ENCODE assay signal across 8 cellular contexts in genomic region chr1:220879090-220879508, GRCh38. TPM values are rescaled to one million over a fixed set of nuclear protein-coding genes. Genes with fewer than 3 reads are reported as not detected.
DNase-seq lines count a peak whose midpoint lies in the region; ATAC-seq, FAIRE-seq and TF ChIP-seq lines count a peak whose summit lies in the region.

A gene with protein sequence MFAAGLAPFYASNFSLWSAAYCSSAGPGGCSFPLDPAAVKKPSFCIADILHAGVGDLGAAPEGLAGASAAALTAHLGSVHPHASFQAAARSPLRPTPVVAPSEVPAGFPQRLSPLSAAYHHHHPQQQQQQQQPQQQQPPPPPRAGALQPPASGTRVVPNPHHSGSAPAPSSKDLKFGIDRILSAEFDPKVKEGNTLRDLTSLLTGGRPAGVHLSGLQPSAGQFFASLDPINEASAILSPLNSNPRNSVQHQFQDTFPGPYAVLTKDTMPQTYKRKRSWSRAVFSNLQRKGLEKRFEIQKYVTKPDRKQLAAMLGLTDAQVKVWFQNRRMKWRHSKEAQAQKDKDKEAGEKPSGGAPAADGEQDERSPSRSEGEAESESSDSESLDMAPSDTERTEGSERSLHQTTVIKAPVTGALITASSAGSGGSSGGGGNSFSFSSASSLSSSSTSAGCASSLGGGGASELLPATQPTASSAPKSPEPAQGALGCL (plus strand): TSS chr1:220879443. CDS start chr1:220879858, 415 bp downstream.

- H4K8ac ChIP-seq in neuronal stem cell (ENCODE audit: low read depth, low read length) = no peak within 1 kb of the TSS

- no peaks in the 10 kb centered on the region for H3K36me3 Mint-ChIP-seq in activated naive CD8-positive, alpha-beta T cell treated with anti-CD3 and anti-CD28 coated beads, Interleukin-2, amount 50 U/mL, for 24 hours (ENCODE audit: low read depth)

- H2BK5ac ChIP-seq in neuronal stem cell (ENCODE audit: low read length) = no peak within 1 kb of the TSS

- TF ChIP-seq CTCF in A673 (conservative IDR thresholded peaks at IDR 0.05; ENCODE audit: low read depth, low read length) = no peak

- ATAC-seq in HG02759 (IDR thresholded peaks at IDR 0.05; ENCODE audit: unreplicated experiment) = peak; percentile 66
- peak; percentile 53 for ATAC-seq in activated naive CD8-positive, alpha-beta T cell treated with anti-CD3 and anti-CD28 coated beads, Interleukin-2, amount 50 U/mL, for 24 hours

- peak within 1 kb of the TSS; percentile 94 for H3K4me2 ChIP-seq in neuronal stem cell (ENCODE audit: insufficient read depth, low read length, poor library complexity, severe bottlenecking)

- peak within 1 kb of the TSS; percentile 80 for H3K23ac ChIP-seq in neuronal stem cell (ENCODE audit: low read depth, low read length, poor library complexity)

- H3K9ac ChIP-seq in neuronal stem cell (ENCODE audit: low read depth, low read length, poor library complexity) = peak within 1 kb of the TSS; percentile 74

- no peak for FAIRE-seq in GM12891 (lab: Jason Lieb, UNC)

- intact Hi-C loops in A673 (cut with micrococcal nuclease; ENCODE audit: unreplicated experiment) = loop anchor here (5.0 kb wide), 1 partner anchor 1578 kb away; no protein-coding TSS in a partner anchor
- intact Hi-C loops in head of caudate nucleus (cut with DNase I) = loop anchor here (5.0 kb wide), 1 partner anchor 558 kb away; no protein-coding TSS in a partner anchor

- H3K14ac ChIP-seq in neuronal stem cell (ENCODE audit: low read length) = no peak within 1 kb of the TSS

- no peak within 1 kb of the TSS for H2BK15ac ChIP-seq in neuronal stem cell (ENCODE audit: low read length)

- no peak within 1 kb of the TSS for H2BK120ac ChIP-seq in neuronal stem cell (ENCODE audit: low read depth, low read length)

- peak within 1 kb of the TSS; percentile 52 for H3K4me3 ChIP-seq in A673 (ENCODE audit: low read depth, low read length, poor library complexity, severe bottlenecking)
- H3K4me3 ChIP-seq in neuronal stem cell (ENCODE audit: low read length in 2 of 2) = peak within 1 kb of the TSS; percentile 40 to 71

- peaks cover 34% of the 10 kb centered on the region for H3K4me1 Mint-ChIP-seq in activated naive CD8-positive, alpha-beta T cell treated with anti-CD3 and anti-CD28 coated beads, Interleukin-2, amount 50 U/mL, for 24 hours

- H3K27me3 ChIP-seq in A673 (replicated peaks; ENCODE audit: insufficient read depth, low read depth, low read length, poor library complexity) (peaks cover 87% of the 10 kb centered on the region), neuronal stem cell (ENCODE audit: control insufficient read depth in 3 of 3, insufficient read depth in 3 of 3, low read depth in 1 of 3, low read length in 3 of 3) (peaks cover 60 to 99% (median 94%) of the 10 kb centered on the region in 3 experiments)

- no TSS peak for BruUV-seq in A673 (replicated peaks; lab: Mats Ljungman, UMichigan)

- peak within 1 kb of the TSS; percentile 39 for H3K27ac Mint-ChIP-seq in activated naive CD8-positive, alpha-beta T cell treated with anti-CD3 and anti-CD28 coated beads, Interleukin-2, amount 50 U/mL, for 24 hours

- H2BK12ac ChIP-seq in neuronal stem cell (ENCODE audit: low read length) = no peak within 1 kb of the TSS

- no peak within 1 kb of the TSS for H2AK5ac ChIP-seq in neuronal stem cell (ENCODE audit: low read depth, low read length)

- H2AFZ ChIP-seq in neuronal stem cell (ENCODE audit: low read length) = peak within 1 kb of the TSS; percentile 96

- H3K36me3 ChIP-seq in A673 (ENCODE audit: insufficient read depth, low read length, poor library complexity, severe bottlenecking) (no peaks in the 10 kb centered on the region), neuronal stem cell (replicated peaks in 1 of 2; ENCODE audit: control insufficient read depth in 2 of 2, insufficient read depth in 2 of 2, low read length in 2 of 2) (no peaks in the 10 kb centered on the region)

- H3K4me1 ChIP-seq in A673 (ENCODE audit: insufficient read depth, low read length, poor library complexity, severe bottlenecking) (peaks cover 3% of the 10 kb centered on the region), neuronal stem cell (ENCODE audit: control insufficient read depth in 2 of 2, insufficient read depth in 1 of 2, low read depth in 1 of 2, low read length in 2 of 2) (peaks cover 4 to 10% of the 10 kb centered on the region in 2 donors)

- peak within 1 kb of the TSS; percentile 78 for H3K4me3 Mint-ChIP-seq in activated naive CD8-positive, alpha-beta T cell treated with anti-CD3 and anti-CD28 coated beads, Interleukin-2, amount 50 U/mL, for 24 hours

- H3K79me1 ChIP-seq in neuronal stem cell (ENCODE audit: low read depth, low read length) = no peaks in the 10 kb centered on the region

- H3K27me3 Mint-ChIP-seq in activated naive CD8-positive, alpha-beta T cell treated with anti-CD3 and anti-CD28 coated beads, Interleukin-2, amount 50 U/mL, for 24 hours = peaks cover 76% of the 10 kb centered on the region

- H3K27ac ChIP-seq in A673 (ENCODE audit: low read depth, low read length, poor library complexity, severe bottlenecking) (no peak within 1 kb of the TSS), neuronal stem cell (replicated peaks; ENCODE audit: low read length) (no peak within 1 kb of the TSS)

- DNase-seq in A673 (ENCODE audit: low spot score) (peak; percentile 75), GM12891 (ENCODE audit: insufficient read length, low spot score) (peak; percentile 53), NCI-H524 (lab: John Stamatoyannopoulos, UW) (peak; percentile 60 to 77), head of caudate nucleus (peak in 41 of 42 donors; percentile 37 to 82 (median 64)), neuronal stem cell (ENCODE audit: low spot score) (no peak), NCI-H2107 (lab: John Stamatoyannopoulos, UW) (no peak)
- peak; percentile 44 for DNase-seq in activated naive CD8-positive, alpha-beta T cell treated with anti-CD3 and anti-CD28 coated beads, Interleukin-2, amount 50 U/mL, for 24 hours

- POLR2A ChIA-PET in A673 (lab: Charles Lee; ENCODE audit: low non-redundant PET) = interaction anchor here (0.6 kb wide), 3 partner anchors 16 to 781 kb away, joined by 3 to 6 read pairs (median 5); no protein-coding TSS in a partner anchor

- H3K9me3 ChIP-seq in A673 (ENCODE audit: low read depth, low read length, poor library complexity, severe bottlenecking) = no peaks in the 10 kb centered on the region
- H3K9me3 ChIP-seq in neuronal stem cell (replicated peaks in 1 of 2; ENCODE audit: control insufficient read depth in 2 of 2, insufficient read depth in 1 of 2, low read depth in 1 of 2, low read length in 2 of 2) = peaks cover 0 to 3% of the 10 kb centered on the region in 2 donors

- no peak within 1 kb of the TSS for H3K4ac ChIP-seq in neuronal stem cell (ENCODE audit: low read length)

- no peak within 1 kb of the TSS for H4K91ac ChIP-seq in neuronal stem cell (ENCODE audit: low read depth, low read length, poor library complexity)

- no peak for TF ChIP-seq POLR2A in GM12891 (IDR thresholded peaks at IDR 0.05; ENCODE audit: low read depth, low read length)

- H3K9me3 Mint-ChIP-seq in activated naive CD8-positive, alpha-beta T cell treated with anti-CD3 and anti-CD28 coated beads, Interleukin-2, amount 50 U/mL, for 24 hours = no peaks in the 10 kb centered on the region

- WGBS in neuronal stem cell (ENCODE audit: extremely low coverage in 2 of 2, insufficient read length in 2 of 2, insufficient replicate concordance in 1 of 2), 2 donors = no CpG with 5 or more reads among the region's 24 CpGs

- peak within 1 kb of the TSS; percentile 42 for H3K18ac ChIP-seq in neuronal stem cell (ENCODE audit: low read length)

- CTCF ChIA-PET in A673 (lab: Charles Lee) = interaction anchor here (0.6 kb wide), 1 partner anchor 69 kb away, joined by 4 read pairs; no protein-coding TSS in a partner anchor

TF ChIP-seq in GM12891, 5 proteins besides CTCF, POLR2A, EP300 and RAD21:
- TF ChIP-seq POLR2AphosphoS5 (IDR thresholded peaks at IDR 0.05; ENCODE audit: low read depth, low read length) (no peak), PAX5 (IDR thresholded peaks at IDR 0.05; ENCODE audit: insufficient read depth, low read length, severe bottlenecking) (no peak), POU2F2 (IDR thresholded peaks at IDR 0.05; ENCODE audit: low read depth, low read length) (no peak), SPI1 (IDR thresholded peaks at IDR 0.05; ENCODE audit: low read depth, low read length) (no peak), TAF1 (IDR thresholded peaks at IDR 0.05; ENCODE audit: low read depth, low read length) (no peak)
TF ChIP-seq in GM12891: peak in this region for 0.

RNA-seq across cellular contexts. Expression of the gene that starts here (rescaled TPM):
- not detected in 2 replicates for total RNA-seq in A673 (2021)
- polyA plus RNA-seq in GM12891 (2012; ENCODE audit: low read depth, missing spikeins) = 0.09 TPM
- 0.06 TPM for polyA plus RNA-seq in neuronal stem cell (2013, experiment 1 of 2)
- 0.06 TPM for polyA plus RNA-seq in neuronal stem cell (2013, experiment 2 of 2)

Comparison
In these comparisons a context has a peak if more than half of its experiments do, and no peak if none do; other contexts are left out.
1. Peak in DNase-seq and H3K4me3 ChIP-seq in A673; RNA of the gene not detected or under 1 TPM.
2. DNase-seq: peak in GM12891 (single experiment), NCI-H524 (2 of 2), activated naive CD8-positive, alpha-beta T cell treated with anti-CD3 and anti-CD28 coated beads, Interleukin-2, amount 50 U/mL, for 24 hours (single experiment) and head of caudate nucleus (41 of 42); none in neuronal stem cell (single experiment) and NCI-H2107 (single experiment).